1 cellular context compared by ENCODE assay signal in genomic region chr1:31238612-31238985, GRCh38.
TF ChIP-seq lines count a peak whose summit lies in the region.

No MANE protein-coding gene starts in this region.

TF ChIP-seq in H1, 55 proteins besides CTCF, POLR2A, EP300 and RAD21:
- TF ChIP-seq SP2 (IDR thresholded peaks at IDR 0.05; ENCODE audit: low read length) (no peak), RXRA (IDR thresholded peaks at IDR 0.05; ENCODE audit: insufficient read depth, low read depth, low read length) (no peak), NANOG (IDR thresholded peaks at IDR 0.05; ENCODE audit: insufficient read depth, low read depth, low read length, poor library complexity, severe bottlenecking) (no peak)
- TF ChIP-seq, protein P1, sequence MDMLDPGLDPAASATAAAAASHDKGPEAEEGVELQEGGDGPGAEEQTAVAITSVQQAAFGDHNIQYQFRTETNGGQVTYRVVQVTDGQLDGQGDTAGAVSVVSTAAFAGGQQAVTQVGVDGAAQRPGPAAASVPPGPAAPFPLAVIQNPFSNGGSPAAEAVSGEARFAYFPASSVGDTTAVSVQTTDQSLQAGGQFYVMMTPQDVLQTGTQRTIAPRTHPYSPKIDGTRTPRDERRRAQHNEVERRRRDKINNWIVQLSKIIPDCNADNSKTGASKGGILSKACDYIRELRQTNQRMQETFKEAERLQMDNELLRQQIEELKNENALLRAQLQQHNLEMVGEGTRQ (IDR thresholded peaks at IDR 0.05; ENCODE audit: low read length), result no peak
